29 cellular contexts compared by ENCODE assay signal in genomic region chr1:71817028-71817427, GRCh38.
"Had no signal": no experiment of that assay in that cellular context is flagged by ENCODE, and none has a peak within 500 bp of the region (broad histone marks: within the 10 kb centered on the region; RNA-seq: fewer than 3 reads in every experiment).

No MANE protein-coding gene starts in this region.

- H3K4me1 ChIP-seq: neural progenitor cell, parathyroid adenoma, psoas muscle, right lobe of liver, suprapubic skin, testis, tibial artery, transverse colon, upper lobe of right lung, uterus had no signal

- H3K27ac ChIP-seq: neural progenitor cell, ovary, parathyroid adenoma, psoas muscle, right lobe of liver, sigmoid colon, suprapubic skin, testis, tibial artery, transverse colon, upper lobe of right lung, uterus had no signal

- DNase-seq: natural killer cell; occipital lobe; ovary; psoas muscle; right cardiac atrium; right lobe of liver; sigmoid colon; small intestine; stimulated activated CD4-positive, alpha-beta T cell treated with anti-CD3 and anti-CD28 coated beads, Interleukin-15, amount 100 ng/mL, for 24 hours; stimulated activated CD4-positive, alpha-beta T cell treated with anti-CD3 and anti-CD28 coated beads, Interleukin-2, amount 100 ng/mL, for 24 hours; stimulated activated CD4-positive, alpha-beta T cell treated with anti-CD3 and anti-CD28 coated beads, Interleukin-2, amount 100 ng/mL, for 48 hours; stimulated activated CD4-positive, alpha-beta T cell treated with anti-CD3 and anti-CD28 coated beads, Interleukin-4, amount 100 ng/mL, for 4 hours; stimulated activated CD8-positive, alpha-beta memory T cell treated with anti-CD3 and anti-CD28 coated beads, Interleukin-4, amount 100 ng/mL, for 48 hours; stimulated activated naive CD4-positive, alpha-beta T cell; stimulated activated naive CD8-positive, alpha-beta T cell treated with anti-CD3 and anti-CD28 coated beads, Interleukin-15, amount 100 ng/mL, for 72 hours; stimulated activated naive CD8-positive, alpha-beta T cell treated with anti-CD3 and anti-CD28 coated beads, Interleukin-15, Interleukin-2, amounts not matched to agents 100 U/mL and 50 U/mL, for 24 hours; substantia nigra; testis; tibial artery; transverse colon; upper lobe of right lung; uterus had no signal

- H3K4me3 ChIP-seq: neural progenitor cell, ovary, psoas muscle, right lobe of liver, sigmoid colon, suprapubic skin, testis, tibial artery, transverse colon, upper lobe of right lung, uterus had no signal

- H3K4me2 ChIP-seq: neural progenitor cell had no signal

- H3K36me3 ChIP-seq: neural progenitor cell, ovary, right lobe of liver, sigmoid colon, suprapubic skin, tibial artery, transverse colon, upper lobe of right lung, uterus had no signal

- ATAC-seq: natural killer cell; psoas muscle; right cardiac atrium; right lobe of liver; stimulated activated memory B cell treated with anti-CD40 and anti-IgM and Interleukin-4, amounts not matched to agents 10 μg/mL and 1 μg/mL and 100 μg/mL, for 72 hours; stimulated activated naive CD8-positive, alpha-beta T cell treated with anti-CD3 and anti-CD28 coated beads, Interleukin-15, amount 100 ng/mL, for 72 hours; stimulated activated naive CD8-positive, alpha-beta T cell treated with anti-CD3 and anti-CD28 coated beads, Interleukin-15, Interleukin-2, amounts not matched to agents 100 U/mL and 50 U/mL, for 24 hours; upper lobe of right lung had no signal

- H3K36me3 Mint-ChIP-seq: natural killer cell; neural progenitor cell; stimulated activated memory B cell treated with anti-CD40 and anti-IgM and Interleukin-4, amounts not matched to agents 10 μg/mL and 1 μg/mL and 100 μg/mL, for 72 hours; type B pancreatic cell had no signal

- FAIRE-seq: small intestine had no signal

- H3K9ac ChIP-seq: neural progenitor cell, parathyroid adenoma had no signal

- H3K4me3 Mint-ChIP-seq: natural killer cell; nephron; neural progenitor cell; stimulated activated memory B cell treated with anti-CD40 and anti-IgM and Interleukin-4, amounts not matched to agents 10 μg/mL and 1 μg/mL and 100 μg/mL, for 72 hours; stimulated activated naive CD8-positive, alpha-beta T cell treated with anti-CD3 and anti-CD28 coated beads, Interleukin-15, amount 100 ng/mL, for 72 hours; type B pancreatic cell had no signal

- H3K27ac Mint-ChIP-seq: natural killer cell; nephron; neural progenitor cell; progenitor cell of endocrine pancreas; stimulated activated memory B cell treated with anti-CD40 and anti-IgM and Interleukin-4, amounts not matched to agents 10 μg/mL and 1 μg/mL and 100 μg/mL, for 72 hours; stimulated activated naive CD8-positive, alpha-beta T cell treated with anti-CD3 and anti-CD28 coated beads, Interleukin-15, amount 100 ng/mL, for 72 hours; type B pancreatic cell had no signal

- H3K9me3 Mint-ChIP-seq: nephron; neural progenitor cell; stimulated activated naive CD8-positive, alpha-beta T cell treated with anti-CD3 and anti-CD28 coated beads, Interleukin-15, amount 100 ng/mL, for 72 hours had no signal

- H3K9me3 ChIP-seq: ovary, psoas muscle, right lobe of liver, sigmoid colon, suprapubic skin, testis, transverse colon, upper lobe of right lung, uterus had no signal

- H2AFZ ChIP-seq: neural progenitor cell, parathyroid adenoma had no signal

- H3K27me3 ChIP-seq: neural progenitor cell, ovary, right lobe of liver, sigmoid colon, suprapubic skin, testis, tibial artery, transverse colon, upper lobe of right lung, uterus had no signal

- H3K27me3 Mint-ChIP-seq: progenitor cell of endocrine pancreas; stimulated activated memory B cell treated with anti-CD40 and anti-IgM and Interleukin-4, amounts not matched to agents 10 μg/mL and 1 μg/mL and 100 μg/mL, for 72 hours; stimulated activated naive CD8-positive, alpha-beta T cell treated with anti-CD3 and anti-CD28 coated beads, Interleukin-15, amount 100 ng/mL, for 72 hours had no signal

- H3K4me1 Mint-ChIP-seq: natural killer cell; nephron; neural progenitor cell; stimulated activated memory B cell treated with anti-CD40 and anti-IgM and Interleukin-4, amounts not matched to agents 10 μg/mL and 1 μg/mL and 100 μg/mL, for 72 hours; stimulated activated naive CD8-positive, alpha-beta T cell treated with anti-CD3 and anti-CD28 coated beads, Interleukin-15, amount 100 ng/mL, for 72 hours had no signal

- H3K79me2 ChIP-seq: parathyroid adenoma had no signal
